27 cellular contexts compared by ENCODE assay signal in the genomic region with DNA sequence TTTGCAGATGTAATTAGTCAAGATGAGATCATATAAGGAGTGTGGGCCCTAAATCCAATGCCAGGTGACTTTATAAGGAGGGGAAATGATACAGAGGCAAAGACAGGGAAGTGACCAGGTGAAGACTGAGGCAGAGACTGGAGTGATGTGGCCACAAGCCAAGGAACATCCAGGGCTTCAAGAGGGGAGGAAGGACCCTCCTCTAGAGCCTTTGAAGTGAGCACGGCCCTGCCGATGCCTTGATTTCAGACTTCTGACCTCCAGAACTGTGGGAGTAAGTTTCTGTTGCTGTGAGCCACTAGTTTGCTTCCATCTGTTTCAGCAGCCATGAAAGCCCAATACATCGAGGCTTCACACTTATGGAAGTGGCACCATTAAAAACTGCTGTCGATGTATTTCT.
"Had no signal": no experiment of that assay in that cellular context is flagged by ENCODE, and none has a peak within 500 bp of the region (broad histone marks: within the 10 kb centered on the region; RNA-seq: fewer than 3 reads in every experiment).

No MANE protein-coding gene starts in this region.

- H3K27me3 ChIP-seq: colonic mucosa, hepatocyte, testis had no signal

- H3K9ac ChIP-seq: parathyroid adenoma had no signal

- H3K36me3 Mint-ChIP-seq: stimulated activated memory B cell treated with anti-CD40 and anti-IgM and Interleukin-4, amounts not matched to agents 10 μg/mL and 1 μg/mL and 100 μg/mL, for 72 hours had no signal

- H3K4me1 ChIP-seq: colonic mucosa, gastroesophageal sphincter, heart left ventricle, parathyroid adenoma, prostate gland, spleen, testis, tibial artery had no signal

- H3K27ac ChIP-seq: colonic mucosa, gastroesophageal sphincter, heart left ventricle, hepatocyte, neutrophil, parathyroid adenoma, prostate gland, skin epidermis, spleen, testis, tibial artery had no signal

- H3K4me3 Mint-ChIP-seq: central memory CD8-positive, alpha-beta T cell; effector memory CD8-positive, alpha-beta T cell; memory B cell; naive B cell; natural killer cell treated with Interleukin-12 subunit alpha and Interleukin-12 subunit beta and Interleukin-15 and Interleukin-18, amount 100 ng/mL, for 72 hours; neural crest cell; stimulated activated memory B cell treated with anti-CD40 and anti-IgM and Interleukin-4, amounts not matched to agents 10 μg/mL and 1 μg/mL and 100 μg/mL, for 72 hours; type B pancreatic cell had no signal

- H3K4me1 Mint-ChIP-seq: central memory CD8-positive, alpha-beta T cell; memory B cell; naive B cell; neural crest cell; stimulated activated memory B cell treated with anti-CD40 and anti-IgM and Interleukin-4, amounts not matched to agents 10 μg/mL and 1 μg/mL and 100 μg/mL, for 72 hours had no signal

- FAIRE-seq: islet of Langerhans had no signal

- H3K9me3 Mint-ChIP-seq: effector memory CD8-positive, alpha-beta T cell had no signal

- H3K27me3 Mint-ChIP-seq: type B pancreatic cell had no signal

- ATAC-seq: effector memory CD8-positive, alpha-beta T cell; gastroesophageal sphincter; heart left ventricle; natural killer cell treated with Interleukin-12 subunit alpha and Interleukin-12 subunit beta and Interleukin-15 and Interleukin-18, amount 100 ng/mL, for 72 hours; right cardiac atrium; stimulated activated memory B cell treated with anti-CD40 and anti-IgM and Interleukin-4, amounts not matched to agents 10 μg/mL and 1 μg/mL and 100 μg/mL, for 72 hours; stimulated activated naive CD8-positive, alpha-beta T cell treated with anti-CD3 and anti-CD28 coated beads, Interleukin-15, Interleukin-2, amounts not matched to agents 100 U/mL and 50 U/mL, for 24 hours had no signal

- DNase-seq: colonic mucosa; effector memory CD8-positive, alpha-beta T cell; foreskin fibroblast; heart left ventricle; mucosa of descending colon; naive B cell; right cardiac atrium; stimulated activated CD4-positive, alpha-beta T cell treated with anti-CD3 and anti-CD28 coated beads, Interleukin-4, amount 100 ng/mL, for 4 hours; stimulated activated naive CD8-positive, alpha-beta T cell treated with anti-CD3 and anti-CD28 coated beads, Interleukin-15, Interleukin-2, amounts not matched to agents 100 U/mL and 50 U/mL, for 24 hours; substantia nigra; testis; tibial artery had no signal

- H3K27ac Mint-ChIP-seq: effector memory CD8-positive, alpha-beta T cell; memory B cell; naive B cell; natural killer cell treated with Interleukin-12 subunit alpha and Interleukin-12 subunit beta and Interleukin-15 and Interleukin-18, amount 100 ng/mL, for 72 hours; stimulated activated memory B cell treated with anti-CD40 and anti-IgM and Interleukin-4, amounts not matched to agents 10 μg/mL and 1 μg/mL and 100 μg/mL, for 72 hours; type B pancreatic cell had no signal

- H3K36me3 ChIP-seq: colonic mucosa, gastroesophageal sphincter, heart left ventricle, neutrophil, prostate gland, spleen, tibial artery had no signal

- H3K9me3 ChIP-seq: colonic mucosa, neutrophil, prostate gland, testis had no signal

- H3K4me3 ChIP-seq: colonic mucosa, gastroesophageal sphincter, heart left ventricle, hepatocyte, lung, mucosa of descending colon, prostate gland, skin epidermis, spleen, testis, tibial artery had no signal
